In the genomic region with DNA sequence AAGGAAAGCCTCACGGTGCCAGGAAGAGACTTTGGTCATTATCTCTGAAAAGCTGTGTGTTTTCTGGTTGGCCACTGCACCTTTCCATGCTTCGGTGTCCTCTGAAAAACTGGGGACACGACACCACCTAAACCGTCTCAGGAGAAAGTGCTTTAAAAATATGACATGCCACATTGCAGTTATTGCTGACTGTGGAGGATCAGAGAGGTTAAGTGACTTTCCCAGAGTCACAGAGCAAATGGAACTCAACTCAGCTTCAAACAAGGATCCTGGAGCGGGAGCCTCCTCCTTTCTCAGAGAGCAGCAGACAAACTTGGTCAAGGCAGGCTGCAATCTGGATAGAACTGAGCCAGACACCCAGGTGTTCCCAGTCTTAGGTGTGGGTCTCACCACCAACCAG, we compare ENCODE assay signal across 37 cellular contexts. TPM values are rescaled to one million over a fixed set of nuclear protein-coding genes. Genes with fewer than 3 reads are reported as not detected.
"Had no signal": no experiment of that assay in that cellular context is flagged by ENCODE, and none has a peak within 500 bp of the region (broad histone marks: within the 10 kb centered on the region; RNA-seq: fewer than 3 reads in every experiment).

No MANE protein-coding gene starts in this region.

- H3K36me3 ChIP-seq: brain microvascular endothelial cell, MG63, SJCRH30, WERI-Rb-1 had no signal

- H3K4me3 ChIP-seq: MG63, PC-9, SJCRH30, SK-N-MC had no signal

- H3K27me3 ChIP-seq: brain microvascular endothelial cell, MG63, SJCRH30 had no signal

- ATAC-seq: activated CD8-positive, alpha-beta memory T cell treated with anti-CD3 and anti-CD28 coated beads, Interleukin-2, amount 10 ng/mL, durations not matched to agents 7 days and 5 days had no signal

- H3K9me3 ChIP-seq: MG63, SJCRH30 had no signal

- DNase-seq: activated CD4-positive, alpha-beta memory T cell treated with anti-CD3 and anti-CD28 coated beads, Interleukin-2, amount 10 ng/mL, durations not matched to agents 7 days and 5 days; activated CD4-positive, alpha-beta T cell treated with anti-CD3 and anti-CD28 coated beads for 1 hour; activated CD4-positive, alpha-beta T cell treated with anti-CD3 and anti-CD28 coated beads for 48 hours; activated CD4-positive, CD25-positive, alpha-beta regulatory T cell; activated CD8-positive, alpha-beta memory T cell treated with anti-CD3 and anti-CD28 coated beads for 24 hours; activated CD8-positive, alpha-beta memory T cell treated with anti-CD3 and anti-CD28 coated beads, Interleukin-2, amount 10 ng/mL, durations not matched to agents 7 days and 5 days; activated CD8-positive, alpha-beta memory T cell treated with anti-CD3 and anti-CD28 coated beads, Interleukin-2, amount 50 U/mL, for 48 hours; activated effector memory CD4-positive, alpha-beta T cell treated with Interleukin-2 at 50 U/mL for 16 hours; activated naive CD4-positive, alpha-beta T cell treated with anti-CD3 and anti-CD28 coated beads, Interleukin-2, amount 50 U/mL, for 16 hours; activated naive CD8-positive, alpha-beta T cell treated with anti-CD3 and anti-CD28 coated beads for 36 hours; activated T-cell treated with anti-CD3 and anti-CD28 coated beads, Interleukin-2, amount 50 U/mL, for 48 hours; amniotic stem cell; aorta; brain microvascular endothelial cell; Kasumi-1; KG1; MG63; NCI-H1048; NCI-H1105 treated with DMSO at 0.1 percent for 48 hours; NCI-H1436; NCI-H1694; NCI-H1930; NCI-H2081 treated with DMSO at 0.1 percent for 48 hours; NCI-H2171; NCI-H510A; NCI-H526; NCI-H748 treated with DMSO at 0.1 percent for 48 hours; NK-92 treated with Interleukin-12 subunit alpha and Interleukin-12 subunit beta, amount 100 ng/mL, for 24 hours; PC-9; SHP77; SJCRH30; T1000; WERI-Rb-1 had no signal

- H3K27ac ChIP-seq: brain microvascular endothelial cell, PC-9, SJCRH30, SK-N-MC, WERI-Rb-1 had no signal

RNA-seq across cellular contexts. Expression of a gene that starts 13.8 kb away (rescaled TPM):
- total RNA-seq: activated CD4-positive, alpha-beta memory T cell treated with anti-CD3 and anti-CD28 coated beads, Interleukin-2, amount 10 ng/mL, durations not matched to agents 7 days and 5 days; activated CD8-positive, alpha-beta memory T cell treated with anti-CD3 and anti-CD28 coated beads, Interleukin-2, amount 10 ng/mL, durations not matched to agents 7 days and 5 days; activated naive CD8-positive, alpha-beta T cell treated with anti-CD3 and anti-CD28 coated beads for 36 hours; SJCRH30; T-helper 1 cell treated with Interleukin-12 subunit alpha and Interleukin-12 subunit beta and Interleukin-4 antibody, amounts not matched to agents 30 ng/mL and 1 ng/mL, for 36 hours; T-helper 2 cell treated with Interferon-gamma antibody and Interleukin-4, amounts not matched to agents 100 ng/mL and 5 ng/mL, for 36 hours had no signal
- polyA plus RNA-seq: IgD-negative memory B cell had no signal

RNA-seq across cellular contexts. Expression of a gene that starts 44.8 kb away (rescaled TPM):
- total RNA-seq: activated CD4-positive, alpha-beta memory T cell treated with anti-CD3 and anti-CD28 coated beads, Interleukin-2, amount 10 ng/mL, durations not matched to agents 7 days and 5 days; activated naive CD8-positive, alpha-beta T cell treated with anti-CD3 and anti-CD28 coated beads for 36 hours; SJCRH30; T-helper 1 cell treated with Interleukin-12 subunit alpha and Interleukin-12 subunit beta and Interleukin-4 antibody, amounts not matched to agents 30 ng/mL and 1 ng/mL, for 36 hours; T-helper 2 cell treated with Interferon-gamma antibody and Interleukin-4, amounts not matched to agents 100 ng/mL and 5 ng/mL, for 36 hours had no signal
- polyA plus RNA-seq: IgD-negative memory B cell had no signal
